ENCODE assay signal across 22 cellular contexts in genomic region chr4:8760561-8760960, GRCh38.
"Had no signal": no experiment of that assay in that cellular context is flagged by ENCODE, and none has a peak within 500 bp of the region (broad histone marks: within the 10 kb centered on the region; RNA-seq: fewer than 3 reads in every experiment).

No MANE protein-coding gene starts in this region.

- H3K4me3 ChIP-seq: ascending aorta, breast epithelium, dorsolateral prefrontal cortex, gastroesophageal sphincter, ovary, skin epidermis had no signal

- H3K27me3 ChIP-seq: ascending aorta, ovary had no signal

- DNase-seq: activated CD4-positive, alpha-beta memory T cell treated with anti-CD3 and anti-CD28 coated beads for 36 hours; activated CD4-positive, alpha-beta T cell treated with anti-CD3 and anti-CD28 coated beads for 36 hours; activated CD8-positive, alpha-beta memory T cell treated with anti-CD3 and anti-CD28 coated beads, Interleukin-2, amount 10 ng/mL, durations not matched to agents 7 days and 5 days; activated T-cell treated with anti-CD3 and anti-CD28 coated beads, Interleukin-2, amount 50 U/mL, for 1 hour; mesendoderm; SK-N-SH; stimulated activated CD4-positive, alpha-beta T cell treated with anti-CD3 and anti-CD28 coated beads, Interleukin-4, amount 100 ng/mL, for 4 hours; stimulated activated CD8-positive, alpha-beta memory T cell treated with anti-CD3 and anti-CD28 coated beads, Interleukin-4, amount 100 ng/mL, for 48 hours; stimulated activated naive CD4-positive, alpha-beta T cell treated with Interleukin-2 at 50 U/mL for 16 hours; substantia nigra; T-helper 9 cell had no signal

- H3K27ac ChIP-seq: ascending aorta, breast epithelium, dorsolateral prefrontal cortex, gastroesophageal sphincter, ovary, skin epidermis had no signal

- FAIRE-seq: endometrium, islet of Langerhans had no signal

- H3K9ac ChIP-seq: SK-N-SH had no signal

- H3K9me3 Mint-ChIP-seq: activated CD4-positive, alpha-beta memory T cell treated with anti-CD3 and anti-CD28 coated beads for 36 hours; neural crest cell; T-cell; type B pancreatic cell had no signal

- ATAC-seq: activated CD4-positive, alpha-beta T cell treated with anti-CD3 and anti-CD28 coated beads for 36 hours; activated CD8-positive, alpha-beta memory T cell treated with anti-CD3 and anti-CD28 coated beads, Interleukin-2, amount 10 ng/mL, durations not matched to agents 7 days and 5 days; gastroesophageal sphincter; T-cell had no signal

- H3K4me3 Mint-ChIP-seq: activated CD4-positive, alpha-beta memory T cell treated with anti-CD3 and anti-CD28 coated beads for 36 hours; activated CD4-positive, alpha-beta T cell treated with anti-CD3 and anti-CD28 coated beads for 36 hours; activated CD8-positive, alpha-beta memory T cell treated with anti-CD3 and anti-CD28 coated beads, Interleukin-2, amount 10 ng/mL, durations not matched to agents 7 days and 5 days; neural crest cell; T-cell; type B pancreatic cell had no signal

- H3K36me3 Mint-ChIP-seq: activated CD4-positive, alpha-beta memory T cell treated with anti-CD3 and anti-CD28 coated beads for 36 hours; activated CD8-positive, alpha-beta memory T cell treated with anti-CD3 and anti-CD28 coated beads, Interleukin-2, amount 10 ng/mL, durations not matched to agents 7 days and 5 days; T-cell; type B pancreatic cell had no signal

- H3K4me1 ChIP-seq: ascending aorta, breast epithelium, gastroesophageal sphincter had no signal

- H3K27me3 Mint-ChIP-seq: activated CD4-positive, alpha-beta memory T cell treated with anti-CD3 and anti-CD28 coated beads for 36 hours; activated CD4-positive, alpha-beta T cell treated with anti-CD3 and anti-CD28 coated beads for 36 hours; activated CD8-positive, alpha-beta memory T cell treated with anti-CD3 and anti-CD28 coated beads, Interleukin-2, amount 10 ng/mL, durations not matched to agents 7 days and 5 days had no signal

- H3K4me1 Mint-ChIP-seq: activated CD4-positive, alpha-beta T cell treated with anti-CD3 and anti-CD28 coated beads for 36 hours; activated CD8-positive, alpha-beta memory T cell treated with anti-CD3 and anti-CD28 coated beads, Interleukin-2, amount 10 ng/mL, durations not matched to agents 7 days and 5 days; neural crest cell; T-cell had no signal

- H3K4me2 ChIP-seq: SK-N-SH had no signal

- H3K36me3 ChIP-seq: ascending aorta, breast epithelium, gastroesophageal sphincter, ovary had no signal

- H3K27ac Mint-ChIP-seq: activated CD4-positive, alpha-beta memory T cell treated with anti-CD3 and anti-CD28 coated beads for 36 hours; activated CD4-positive, alpha-beta T cell treated with anti-CD3 and anti-CD28 coated beads for 36 hours; activated CD8-positive, alpha-beta memory T cell treated with anti-CD3 and anti-CD28 coated beads, Interleukin-2, amount 10 ng/mL, durations not matched to agents 7 days and 5 days; T-cell; type B pancreatic cell had no signal

- H3K9me3 ChIP-seq: ascending aorta, breast epithelium, ovary, SK-N-SH had no signal
